1 cellular context compared by ENCODE assay signal in the genomic region with DNA sequence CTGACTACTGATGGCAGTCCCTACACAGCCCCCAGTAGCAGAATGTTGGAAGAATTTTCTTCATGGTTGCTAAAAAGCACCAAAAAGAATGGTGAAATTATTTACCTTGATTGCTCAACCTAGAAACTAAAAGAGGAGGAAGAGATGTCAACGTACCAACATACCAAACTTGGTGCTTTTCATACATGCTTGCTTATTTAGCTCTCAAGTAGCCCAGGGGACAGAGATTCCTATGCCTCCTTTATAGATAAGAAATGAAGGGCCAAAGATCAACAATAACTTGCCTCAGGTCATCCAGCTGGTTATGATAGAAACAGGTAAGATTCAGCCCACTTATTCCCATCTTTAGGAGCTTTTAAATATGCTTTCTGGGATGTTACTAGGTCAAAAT.
TF ChIP-seq lines count a peak whose summit lies in the region.

No MANE protein-coding gene starts in this region.

TF ChIP-seq in WTC11, 78 proteins besides CTCF, POLR2A, EP300 and RAD21 (continued from another document):
- TF ChIP-seq, protein P1, sequence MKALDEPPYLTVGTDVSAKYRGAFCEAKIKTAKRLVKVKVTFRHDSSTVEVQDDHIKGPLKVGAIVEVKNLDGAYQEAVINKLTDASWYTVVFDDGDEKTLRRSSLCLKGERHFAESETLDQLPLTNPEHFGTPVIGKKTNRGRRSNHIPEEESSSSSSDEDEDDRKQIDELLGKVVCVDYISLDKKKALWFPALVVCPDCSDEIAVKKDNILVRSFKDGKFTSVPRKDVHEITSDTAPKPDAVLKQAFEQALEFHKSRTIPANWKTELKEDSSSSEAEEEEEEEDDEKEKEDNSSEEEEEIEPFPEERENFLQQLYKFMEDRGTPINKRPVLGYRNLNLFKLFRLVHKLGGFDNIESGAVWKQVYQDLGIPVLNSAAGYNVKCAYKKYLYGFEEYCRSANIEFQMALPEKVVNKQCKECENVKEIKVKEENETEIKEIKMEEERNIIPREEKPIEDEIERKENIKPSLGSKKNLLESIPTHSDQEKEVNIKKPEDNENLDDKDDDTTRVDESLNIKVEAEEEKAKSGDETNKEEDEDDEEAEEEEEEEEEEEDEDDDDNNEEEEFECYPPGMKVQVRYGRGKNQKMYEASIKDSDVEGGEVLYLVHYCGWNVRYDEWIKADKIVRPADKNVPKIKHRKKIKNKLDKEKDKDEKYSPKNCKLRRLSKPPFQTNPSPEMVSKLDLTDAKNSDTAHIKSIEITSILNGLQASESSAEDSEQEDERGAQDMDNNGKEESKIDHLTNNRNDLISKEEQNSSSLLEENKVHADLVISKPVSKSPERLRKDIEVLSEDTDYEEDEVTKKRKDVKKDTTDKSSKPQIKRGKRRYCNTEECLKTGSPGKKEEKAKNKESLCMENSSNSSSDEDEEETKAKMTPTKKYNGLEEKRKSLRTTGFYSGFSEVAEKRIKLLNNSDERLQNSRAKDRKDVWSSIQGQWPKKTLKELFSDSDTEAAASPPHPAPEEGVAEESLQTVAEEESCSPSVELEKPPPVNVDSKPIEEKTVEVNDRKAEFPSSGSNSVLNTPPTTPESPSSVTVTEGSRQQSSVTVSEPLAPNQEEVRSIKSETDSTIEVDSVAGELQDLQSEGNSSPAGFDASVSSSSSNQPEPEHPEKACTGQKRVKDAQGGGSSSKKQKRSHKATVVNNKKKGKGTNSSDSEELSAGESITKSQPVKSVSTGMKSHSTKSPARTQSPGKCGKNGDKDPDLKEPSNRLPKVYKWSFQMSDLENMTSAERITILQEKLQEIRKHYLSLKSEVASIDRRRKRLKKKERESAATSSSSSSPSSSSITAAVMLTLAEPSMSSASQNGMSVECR (CRISPR knock-in tag; IDR thresholded peaks at IDR 0.05; ENCODE audit: borderline replicate concordance): no peak
- no peak for TF ChIP-seq NR1H2 (CRISPR knock-in tag; IDR thresholded peaks at IDR 0.05)
- TF ChIP-seq, protein P2, sequence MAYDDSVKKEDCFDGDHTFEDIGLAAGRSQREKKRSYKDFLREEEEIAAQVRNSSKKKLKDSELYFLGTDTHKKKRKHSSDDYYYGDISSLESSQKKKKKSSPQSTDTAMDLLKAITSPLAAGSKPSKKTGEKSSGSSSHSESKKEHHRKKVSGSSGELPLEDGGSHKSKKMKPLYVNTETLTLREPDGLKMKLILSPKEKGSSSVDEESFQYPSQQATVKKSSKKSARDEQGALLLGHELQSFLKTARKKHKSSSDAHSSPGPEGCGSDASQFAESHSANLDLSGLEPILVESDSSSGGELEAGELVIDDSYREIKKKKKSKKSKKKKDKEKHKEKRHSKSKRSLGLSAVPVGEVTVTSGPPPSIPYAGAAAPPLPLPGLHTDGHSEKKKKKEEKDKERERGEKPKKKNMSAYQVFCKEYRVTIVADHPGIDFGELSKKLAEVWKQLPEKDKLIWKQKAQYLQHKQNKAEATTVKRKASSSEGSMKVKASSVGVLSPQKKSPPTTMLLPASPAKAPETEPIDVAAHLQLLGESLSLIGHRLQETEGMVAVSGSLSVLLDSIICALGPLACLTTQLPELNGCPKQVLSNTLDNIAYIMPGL (CRISPR knock-in tag; IDR thresholded peaks at IDR 0.05): no peak
- TF ChIP-seq, protein P3, sequence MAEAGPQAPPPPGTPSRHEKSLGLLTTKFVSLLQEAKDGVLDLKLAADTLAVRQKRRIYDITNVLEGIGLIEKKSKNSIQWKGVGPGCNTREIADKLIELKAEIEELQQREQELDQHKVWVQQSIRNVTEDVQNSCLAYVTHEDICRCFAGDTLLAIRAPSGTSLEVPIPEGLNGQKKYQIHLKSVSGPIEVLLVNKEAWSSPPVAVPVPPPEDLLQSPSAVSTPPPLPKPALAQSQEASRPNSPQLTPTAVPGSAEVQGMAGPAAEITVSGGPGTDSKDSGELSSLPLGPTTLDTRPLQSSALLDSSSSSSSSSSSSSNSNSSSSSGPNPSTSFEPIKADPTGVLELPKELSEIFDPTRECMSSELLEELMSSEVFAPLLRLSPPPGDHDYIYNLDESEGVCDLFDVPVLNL (CRISPR knock-in tag; IDR thresholded peaks at IDR 0.05; ENCODE audit: borderline replicate concordance, low read depth): no peak
- TF ChIP-seq, protein P4, sequence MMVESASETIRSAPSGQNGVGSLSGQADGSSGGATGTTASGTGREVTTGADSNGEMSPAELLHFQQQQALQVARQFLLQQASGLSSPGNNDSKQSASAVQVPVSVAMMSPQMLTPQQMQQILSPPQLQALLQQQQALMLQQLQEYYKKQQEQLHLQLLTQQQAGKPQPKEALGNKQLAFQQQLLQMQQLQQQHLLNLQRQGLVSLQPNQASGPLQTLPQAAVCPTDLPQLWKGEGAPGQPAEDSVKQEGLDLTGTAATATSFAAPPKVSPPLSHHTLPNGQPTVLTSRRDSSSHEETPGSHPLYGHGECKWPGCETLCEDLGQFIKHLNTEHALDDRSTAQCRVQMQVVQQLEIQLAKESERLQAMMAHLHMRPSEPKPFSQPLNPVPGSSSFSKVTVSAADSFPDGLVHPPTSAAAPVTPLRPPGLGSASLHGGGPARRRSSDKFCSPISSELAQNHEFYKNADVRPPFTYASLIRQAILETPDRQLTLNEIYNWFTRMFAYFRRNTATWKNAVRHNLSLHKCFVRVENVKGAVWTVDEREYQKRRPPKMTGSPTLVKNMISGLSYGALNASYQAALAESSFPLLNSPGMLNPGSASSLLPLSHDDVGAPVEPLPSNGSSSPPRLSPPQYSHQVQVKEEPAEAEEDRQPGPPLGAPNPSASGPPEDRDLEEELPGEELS (CRISPR knock-in tag; IDR thresholded peaks at IDR 0.05): no peak
- TF ChIP-seq, protein P5, sequence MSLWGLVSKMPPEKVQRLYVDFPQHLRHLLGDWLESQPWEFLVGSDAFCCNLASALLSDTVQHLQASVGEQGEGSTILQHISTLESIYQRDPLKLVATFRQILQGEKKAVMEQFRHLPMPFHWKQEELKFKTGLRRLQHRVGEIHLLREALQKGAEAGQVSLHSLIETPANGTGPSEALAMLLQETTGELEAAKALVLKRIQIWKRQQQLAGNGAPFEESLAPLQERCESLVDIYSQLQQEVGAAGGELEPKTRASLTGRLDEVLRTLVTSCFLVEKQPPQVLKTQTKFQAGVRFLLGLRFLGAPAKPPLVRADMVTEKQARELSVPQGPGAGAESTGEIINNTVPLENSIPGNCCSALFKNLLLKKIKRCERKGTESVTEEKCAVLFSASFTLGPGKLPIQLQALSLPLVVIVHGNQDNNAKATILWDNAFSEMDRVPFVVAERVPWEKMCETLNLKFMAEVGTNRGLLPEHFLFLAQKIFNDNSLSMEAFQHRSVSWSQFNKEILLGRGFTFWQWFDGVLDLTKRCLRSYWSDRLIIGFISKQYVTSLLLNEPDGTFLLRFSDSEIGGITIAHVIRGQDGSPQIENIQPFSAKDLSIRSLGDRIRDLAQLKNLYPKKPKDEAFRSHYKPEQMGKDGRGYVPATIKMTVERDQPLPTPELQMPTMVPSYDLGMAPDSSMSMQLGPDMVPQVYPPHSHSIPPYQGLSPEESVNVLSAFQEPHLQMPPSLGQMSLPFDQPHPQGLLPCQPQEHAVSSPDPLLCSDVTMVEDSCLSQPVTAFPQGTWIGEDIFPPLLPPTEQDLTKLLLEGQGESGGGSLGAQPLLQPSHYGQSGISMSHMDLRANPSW (CRISPR knock-in tag; conservative IDR thresholded peaks at IDR 0.05; ENCODE audit: low read depth): no peak
- TF ChIP-seq ZNF232 (CRISPR knock-in tag; IDR thresholded peaks at IDR 0.05): no peak
- TF ChIP-seq, protein P6, sequence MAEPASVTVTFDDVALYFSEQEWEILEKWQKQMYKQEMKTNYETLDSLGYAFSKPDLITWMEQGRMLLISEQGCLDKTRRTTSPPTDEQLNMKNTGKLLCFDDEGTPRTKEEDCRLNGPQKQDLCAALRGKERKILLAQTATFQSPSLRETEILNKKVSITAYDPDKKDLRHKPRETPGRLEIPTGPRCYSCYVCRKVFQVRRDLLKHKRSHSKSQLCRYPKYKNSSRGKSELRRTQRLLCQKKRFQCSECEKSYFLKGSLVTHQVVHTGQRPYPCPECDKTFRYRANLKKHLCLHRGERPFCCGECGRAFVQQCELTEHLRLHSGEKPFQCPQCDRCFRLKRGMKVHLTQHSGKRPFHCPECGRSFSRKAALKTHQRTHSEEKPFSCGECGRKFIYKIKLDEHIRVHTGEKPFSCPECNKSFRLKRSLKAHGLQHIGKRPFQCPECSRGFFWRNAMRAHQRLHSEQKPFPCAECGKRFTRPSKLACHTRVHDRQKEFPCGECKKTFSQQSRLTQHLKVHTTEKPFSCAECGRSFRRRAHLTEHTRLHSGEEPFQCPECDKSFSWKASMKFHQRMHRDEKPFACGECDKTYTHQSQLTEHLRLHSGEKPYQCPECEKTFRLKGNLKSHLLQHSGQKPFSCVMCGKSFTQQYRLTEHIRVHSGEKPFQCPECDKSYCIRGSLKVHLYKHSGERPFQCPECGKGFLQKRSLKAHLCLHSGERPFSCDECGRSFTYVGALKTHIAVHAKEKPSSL (CRISPR knock-in tag; conservative IDR thresholded peaks at IDR 0.05): no peak
- TF ChIP-seq SMAD3 (CRISPR knock-in tag; IDR thresholded peaks at IDR 0.05; ENCODE audit: borderline replicate concordance): no peak
- TF ChIP-seq, protein P7, sequence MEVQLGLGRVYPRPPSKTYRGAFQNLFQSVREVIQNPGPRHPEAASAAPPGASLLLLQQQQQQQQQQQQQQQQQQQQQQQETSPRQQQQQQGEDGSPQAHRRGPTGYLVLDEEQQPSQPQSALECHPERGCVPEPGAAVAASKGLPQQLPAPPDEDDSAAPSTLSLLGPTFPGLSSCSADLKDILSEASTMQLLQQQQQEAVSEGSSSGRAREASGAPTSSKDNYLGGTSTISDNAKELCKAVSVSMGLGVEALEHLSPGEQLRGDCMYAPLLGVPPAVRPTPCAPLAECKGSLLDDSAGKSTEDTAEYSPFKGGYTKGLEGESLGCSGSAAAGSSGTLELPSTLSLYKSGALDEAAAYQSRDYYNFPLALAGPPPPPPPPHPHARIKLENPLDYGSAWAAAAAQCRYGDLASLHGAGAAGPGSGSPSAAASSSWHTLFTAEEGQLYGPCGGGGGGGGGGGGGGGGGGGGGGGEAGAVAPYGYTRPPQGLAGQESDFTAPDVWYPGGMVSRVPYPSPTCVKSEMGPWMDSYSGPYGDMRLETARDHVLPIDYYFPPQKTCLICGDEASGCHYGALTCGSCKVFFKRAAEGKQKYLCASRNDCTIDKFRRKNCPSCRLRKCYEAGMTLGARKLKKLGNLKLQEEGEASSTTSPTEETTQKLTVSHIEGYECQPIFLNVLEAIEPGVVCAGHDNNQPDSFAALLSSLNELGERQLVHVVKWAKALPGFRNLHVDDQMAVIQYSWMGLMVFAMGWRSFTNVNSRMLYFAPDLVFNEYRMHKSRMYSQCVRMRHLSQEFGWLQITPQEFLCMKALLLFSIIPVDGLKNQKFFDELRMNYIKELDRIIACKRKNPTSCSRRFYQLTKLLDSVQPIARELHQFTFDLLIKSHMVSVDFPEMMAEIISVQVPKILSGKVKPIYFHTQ (CRISPR knock-in tag; IDR thresholded peaks at IDR 0.05): no peak
- TF ChIP-seq FOXP1 (CRISPR knock-in tag; IDR thresholded peaks at IDR 0.05; ENCODE audit: borderline replicate concordance): no peak
- no peak for TF ChIP-seq ZBTB21 (CRISPR knock-in tag; IDR thresholded peaks at IDR 0.05; ENCODE audit: borderline replicate concordance)
- TF ChIP-seq TEAD4 (CRISPR knock-in tag; IDR thresholded peaks at IDR 0.05): no peak
- no peak for TF ChIP-seq ZNF263 (CRISPR knock-in tag; IDR thresholded peaks at IDR 0.05; ENCODE audit: low read depth)
- TF ChIP-seq ZNF219 (CRISPR knock-in tag; IDR thresholded peaks at IDR 0.05; ENCODE audit: borderline replicate concordance): no peak
- TF ChIP-seq FOXJ3 (CRISPR knock-in tag; IDR thresholded peaks at IDR 0.05; ENCODE audit: borderline replicate concordance): no peak
TF ChIP-seq in WTC11: peak in this region for 0.
